Comparison of ENCODE assay signal across 8 cellular contexts in the genomic region with DNA sequence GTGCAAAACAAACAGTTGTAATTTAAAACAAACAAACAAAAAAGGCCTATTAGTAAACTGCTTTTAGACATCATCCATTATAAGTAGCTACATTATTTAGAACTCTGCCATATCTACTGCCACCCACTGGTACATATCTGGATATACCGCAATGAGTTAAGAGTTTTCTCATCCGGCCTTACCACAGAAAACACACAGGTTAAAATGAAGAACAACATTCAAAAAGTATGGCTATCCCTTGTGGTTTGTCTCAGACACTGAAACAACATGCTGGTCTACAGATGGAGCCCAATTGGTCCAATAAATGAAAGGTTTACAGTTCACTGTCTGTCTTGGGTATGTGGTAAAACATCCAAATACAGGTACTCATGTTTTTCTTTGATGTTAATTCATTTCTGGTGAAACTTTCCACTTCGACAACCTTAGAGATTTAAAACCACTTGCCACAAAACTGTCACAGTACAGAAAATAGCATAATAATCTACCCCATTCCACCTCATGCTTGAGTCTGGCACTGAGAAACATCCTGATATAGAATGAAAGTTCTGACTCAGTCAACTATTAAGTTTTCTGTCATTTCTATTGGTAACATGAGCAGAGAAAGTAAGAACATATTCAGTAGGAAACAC.
DNase-seq lines count a peak whose midpoint lies in the region; ATAC-seq, FAIRE-seq and TF ChIP-seq lines count a peak whose summit lies in the region.

No MANE protein-coding gene starts in this region.

- H3K27me3 Mint-ChIP-seq in activated naive CD4-positive, alpha-beta T cell treated with anti-CD3 and anti-CD28 coated beads, Interleukin-2, amount 50 U/mL, for 24 hours: no peaks in the 10 kb centered on the region

- POLR2A ChIA-PET in SK-N-SH (lab: Yijun Ruan, JAX): no interaction called here

- H3K27ac Mint-ChIP-seq in activated naive CD4-positive, alpha-beta T cell treated with anti-CD3 and anti-CD28 coated beads, Interleukin-2, amount 50 U/mL, for 24 hours: peak overlapping the region; percentile 39

- no peak overlapping the region for H3K27ac ChIP-seq in SK-N-SH (ENCODE audit: low read depth in 2 of 2, low read length in 1 of 2)
- H3K27ac ChIP-seq in fibroblast of lung (ENCODE audit: insufficient read depth, low read length): no peak overlapping the region

- peak; percentile 55 for TF ChIP-seq RAD21 in SK-N-SH (IDR thresholded peaks at IDR 0.05; ENCODE audit: low read length)

- no peak for DNase-seq in activated naive CD4-positive, alpha-beta T cell treated with Interleukin-2 at 50 U/mL for 16 hours
- DNase-seq in SK-N-SH: no peak
- peak; percentile 69 to 70 for DNase-seq in fibroblast of lung (ENCODE audit: low read depth in 2 of 2)
- peak; percentile 12 for DNase-seq in smooth muscle cell of the brain vasculature (ENCODE audit: low read depth, low spot score)
- DNase-seq in frontal cortex (ENCODE audit: low spot score in 2 of 2): no peak

- peaks cover 15% of the 10 kb centered on the region for H3K9me3 Mint-ChIP-seq in activated naive CD4-positive, alpha-beta T cell treated with anti-CD3 and anti-CD28 coated beads, Interleukin-2, amount 50 U/mL, for 24 hours

- TF ChIP-seq CTCF in SK-N-SH (IDR thresholded peaks at IDR 0.05) (peak; percentile 66), fibroblast of lung (conservative IDR thresholded peaks at IDR 0.05 in 1 of 2, IDR thresholded peaks at IDR 0.05 in 1 of 2; ENCODE audit: low read depth in 1 of 2, low read length in 2 of 2) (peak; percentile 42 to 62)

- peaks cover 5% of the 10 kb centered on the region; the same call in 1 of the 2 replicates for H3K9me3 ChIP-seq in SK-N-SH
- H3K9me3 ChIP-seq in fibroblast of lung (ENCODE audit: control insufficient read depth, insufficient read depth, low read depth, low read length): no peaks in the 10 kb centered on the region

- H3K79me2 ChIP-seq in SK-N-SH (ENCODE audit: insufficient read depth) (no peaks in the 10 kb centered on the region), fibroblast of lung (ENCODE audit: control insufficient read depth, insufficient read depth, low read length) (no peaks in the 10 kb centered on the region)

- no peaks in the 10 kb centered on the region for H3K27me3 ChIP-seq in SK-N-SH (ENCODE audit: insufficient read depth)
- H3K27me3 ChIP-seq in fibroblast of lung (ENCODE audit: control insufficient read depth, insufficient read depth, low read length): no peaks in the 10 kb centered on the region

- no peaks in the 10 kb centered on the region for H4K20me1 ChIP-seq in SK-N-SH (ENCODE audit: insufficient read depth)
- no peaks in the 10 kb centered on the region for H4K20me1 ChIP-seq in fibroblast of lung (ENCODE audit: control insufficient read depth, extremely low read depth, insufficient read depth, low read length)

- H3K36me3 ChIP-seq in SK-N-SH (replicated peaks in 1 of 2; ENCODE audit: control insufficient read depth in 1 of 2, insufficient read depth in 2 of 2, low read length in 1 of 2) (peaks cover 0 to 5% of the 10 kb centered on the region in 2 experiments), fibroblast of lung (ENCODE audit: control insufficient read depth, insufficient read depth, low read length) (no peaks in the 10 kb centered on the region)

- peak overlapping the region; percentile 17 for H3K4me3 Mint-ChIP-seq in activated naive CD4-positive, alpha-beta T cell treated with anti-CD3 and anti-CD28 coated beads, Interleukin-2, amount 50 U/mL, for 24 hours

- no peak for FAIRE-seq in frontal cortex (lab: Jason Lieb, UNC)

- peaks cover 20% of the 10 kb centered on the region for H3K4me1 Mint-ChIP-seq in activated naive CD4-positive, alpha-beta T cell treated with anti-CD3 and anti-CD28 coated beads, Interleukin-2, amount 50 U/mL, for 24 hours

- H3K36me3 Mint-ChIP-seq in activated naive CD4-positive, alpha-beta T cell treated with anti-CD3 and anti-CD28 coated beads, Interleukin-2, amount 50 U/mL, for 24 hours: peaks cover 21% of the 10 kb centered on the region

- no peaks in the 10 kb centered on the region for H3K9me2 ChIP-seq in SK-N-SH

- no peak for TF ChIP-seq EP300 in SK-N-SH (IDR thresholded peaks at IDR 0.05; ENCODE audit: borderline replicate concordance in 1 of 2, low read depth in 1 of 2, low read length in 1 of 2)

- ATAC-seq in GM19467 (IDR thresholded peaks at IDR 0.05; ENCODE audit: unreplicated experiment) (peak; percentile 96), HG03442 (IDR thresholded peaks at IDR 0.05; ENCODE audit: unreplicated experiment) (peak; percentile 93)

- 77% methylated on average over 3 of the region's 3 CpGs for WGBS in SK-N-SH (ENCODE audit: low lambda C conversion rate)

- H3K9ac ChIP-seq in SK-N-SH: no peak overlapping the region
- H3K9ac ChIP-seq in fibroblast of lung (ENCODE audit: insufficient read depth, low read length): no peak overlapping the region

- H2AFZ ChIP-seq in SK-N-SH (ENCODE audit: low read depth) (no peak overlapping the region), fibroblast of lung (ENCODE audit: low read length) (no peak overlapping the region)

- H3F3A ChIP-seq in SK-N-SH (replicated peaks; ENCODE audit: insufficient read depth): no peaks in the 10 kb centered on the region

- CTCF ChIA-PET in SK-N-SH (lab: Yijun Ruan, JAX): interaction anchor here (0.7 to 1.8 kb wide), 9 partner anchors 9 to 394 kb away, joined by 3 to 7 read pairs (median 5); no protein-coding TSS in a partner anchor

- H3K4me3 ChIP-seq in SK-N-SH (ENCODE audit: low read depth in 2 of 2, low read length in 1 of 2) (no peak overlapping the region), fibroblast of lung (replicated peaks in 1 of 4; ENCODE audit: control extremely low read depth in 1 of 4, insufficient read depth in 1 of 4, low read depth in 3 of 4, low read length in 4 of 4) (no peak overlapping the region)

- H3K4me1 ChIP-seq in SK-N-SH (ENCODE audit: control insufficient read depth in 1 of 2, insufficient read depth in 2 of 2, low read depth in 1 of 2, low read length in 1 of 2) (peaks cover 0 to 5% of the 10 kb centered on the region in 2 experiments; a peak in 2 of 4 replicates), fibroblast of lung (ENCODE audit: control insufficient read depth, extremely low read depth, insufficient read depth, low read length) (no peaks in the 10 kb centered on the region)

- no peak overlapping the region for H3K4me2 ChIP-seq in SK-N-SH
- no peak overlapping the region for H3K4me2 ChIP-seq in fibroblast of lung (ENCODE audit: extremely low read depth, insufficient read depth, low read length)

TF ChIP-seq in SK-N-SH, 30 proteins besides CTCF, POLR2A, EP300 and RAD21:
- TF ChIP-seq FOSL2 (IDR thresholded peaks at IDR 0.05; ENCODE audit: borderline replicate concordance, low read depth) (no peak), FOXM1 (IDR thresholded peaks at IDR 0.05; ENCODE audit: low read depth) (no peak), SMC3 (IDR thresholded peaks at IDR 0.05; ENCODE audit: low read depth, low read length) (peak; percentile 41), GABPA (IDR thresholded peaks at IDR 0.05; ENCODE audit: low read depth) (no peak)

Comparison
In these comparisons a context has a peak if more than half of its experiments do, and no peak if none do; other contexts are left out.
1. DNase-seq: peak in fibroblast of lung (2 of 2) and smooth muscle cell of the brain vasculature (single experiment); none in activated naive CD4-positive, alpha-beta T cell treated with Interleukin-2 at 50 U/mL for 16 hours (single experiment), SK-N-SH (single experiment) and frontal cortex (0 of 2).